In the genomic region with DNA sequence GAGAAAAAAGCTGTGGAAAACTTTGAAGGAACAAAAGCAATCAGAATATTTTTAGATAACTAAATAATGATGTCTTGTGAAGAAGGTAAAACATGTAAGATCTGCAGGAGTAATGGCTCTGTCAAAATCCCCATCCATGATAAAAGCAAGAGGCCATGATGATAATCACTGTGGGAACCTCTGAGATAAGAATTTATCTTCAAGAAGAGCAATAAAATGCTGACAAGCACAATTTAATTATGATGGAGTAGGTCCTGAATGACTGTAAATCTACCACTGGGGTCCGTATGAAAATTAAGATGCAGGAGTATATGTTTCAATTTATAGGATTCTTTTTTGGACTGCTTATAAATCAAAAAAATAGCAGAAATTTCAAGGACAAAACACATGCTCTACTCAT, we compare ENCODE assay signal across 23 cellular contexts.
DNase-seq lines count a peak whose midpoint lies in the region; ATAC-seq, FAIRE-seq and TF ChIP-seq lines count a peak whose summit lies in the region.
"Had no signal": no experiment of that assay in that cellular context is flagged by ENCODE, and none has a peak within 500 bp of the region (broad histone marks: within the 10 kb centered on the region; RNA-seq: fewer than 3 reads in every experiment).

No MANE protein-coding gene starts in this region.

- ATAC-seq in HepG2: no peak
- ATAC-seq in right lobe of liver: no peak
- no peak for ATAC-seq in HG02798 (IDR thresholded peaks at IDR 0.05; ENCODE audit: poor library complexity, unreplicated experiment)

- no peaks in the 10 kb centered on the region for H3K9me3 ChIP-seq in HepG2 (ENCODE audit: low read length)
- H3K9me3 ChIP-seq in right lobe of liver: no peaks in the 10 kb centered on the region
- H3K9me3 ChIP-seq: BE2C; BLaER1 treated with 17β-estradiol and CSF1 and Interleukin-3, amounts not matched to agents 10 nM and 100 nM had no signal

- H3K4me1 ChIP-seq in HepG2 (ENCODE audit: insufficient read depth, low read length) (no peaks in the 10 kb centered on the region), right lobe of liver (no peaks in the 10 kb centered on the region), mesendoderm (ENCODE audit: control insufficient read depth, low read depth, low read length) (no peaks in the 10 kb centered on the region)
- H3K4me1 ChIP-seq: BE2C; BLaER1 treated with 17β-estradiol and CSF1 and Interleukin-3, amounts not matched to agents 10 nM and 100 nM had no signal

- H3K36me3 Mint-ChIP-seq in Calu3 (ENCODE audit: insufficient read depth, unreplicated experiment): no peaks in the 10 kb centered on the region
- H3K36me3 Mint-ChIP-seq: CD14-positive monocyte; CD8-positive, alpha-beta memory T cell had no signal

- H2BK5ac ChIP-seq in mesendoderm (ENCODE audit: low read length): no peak overlapping the region

- in situ Hi-C loops in HepG2 (cut with HindIII; ENCODE audit: extremely low pct_ligation_motif_present, low pct_unique_long_range_greater_than_20kb): no loop called here

- H4K20me1 ChIP-seq in HepG2 (ENCODE audit: insufficient read depth, low read length): no peaks in the 10 kb centered on the region
- H4K20me1 ChIP-seq: BLaER1 treated with 17β-estradiol and CSF1 and Interleukin-3, amounts not matched to agents 10 nM and 100 nM had no signal

- H2AFZ ChIP-seq in HepG2 (ENCODE audit: low read length): no peak overlapping the region
- H2AFZ ChIP-seq: GM23248 had no signal

- no peaks in the 10 kb centered on the region for H3K79me1 ChIP-seq in mesendoderm (ENCODE audit: low read length)

- no peak overlapping the region for H3K4ac ChIP-seq in mesendoderm (ENCODE audit: low read depth, low read length)

- no peak for FAIRE-seq in HepG2 (lab: Jason Lieb, UNC)
- FAIRE-seq: GM12892, H1 had no signal

- no peaks in the 10 kb centered on the region for H3K4me1 Mint-ChIP-seq in Calu3 (ENCODE audit: low read depth, unreplicated experiment)
- H3K4me1 Mint-ChIP-seq: CD14-positive monocyte; CD8-positive, alpha-beta memory T cell had no signal

- H3K36me3 ChIP-seq in HepG2 (replicated peaks in 1 of 2; ENCODE audit: control insufficient read depth in 1 of 2, insufficient read depth in 2 of 2, low read length in 2 of 2) (no peaks in the 10 kb centered on the region), right lobe of liver (no peaks in the 10 kb centered on the region), mesendoderm (ENCODE audit: control insufficient read depth, insufficient read depth, low read length) (no peaks in the 10 kb centered on the region)
- H3K36me3 ChIP-seq: BE2C; BLaER1 treated with 17β-estradiol and CSF1 and Interleukin-3, amounts not matched to agents 10 nM and 100 nM had no signal

- H4K5ac ChIP-seq in mesendoderm (ENCODE audit: low read length): no peak overlapping the region

- TF ChIP-seq CTCF in HepG2 (CRISPR knock-in tag; IDR thresholded peaks at IDR 0.05) (no peak), right lobe of liver (IDR thresholded peaks at IDR 0.05) (no peak), Calu3 (IDR thresholded peaks at IDR 0.05; ENCODE audit: unreplicated experiment) (no peak)

- TF ChIP-seq EP300 in HepG2 (IDR thresholded peaks at IDR 0.05; ENCODE audit: low read depth in 2 of 2, low read length in 2 of 2) (no peak), HepG2 (CRISPR knock-in tag; IDR thresholded peaks at IDR 0.05; ENCODE audit: borderline replicate concordance) (no peak)

- TF ChIP-seq POLR2A in HepG2 (IDR thresholded peaks at IDR 0.05; ENCODE audit: insufficient read depth in 1 of 2, low read depth in 2 of 2, low read length in 2 of 2): no peak
- TF ChIP-seq POLR2A in right lobe of liver (IDR thresholded peaks at IDR 0.05): no peak

- H3K27me3 ChIP-seq in HepG2 (ENCODE audit: control insufficient read depth in 1 of 2, insufficient read depth in 2 of 2, low read length in 2 of 2): no peaks in the 10 kb centered on the region
- H3K27me3 ChIP-seq in right lobe of liver: no peaks in the 10 kb centered on the region
- no peaks in the 10 kb centered on the region for H3K27me3 ChIP-seq in mesendoderm (ENCODE audit: insufficient read depth, low read length, poor library complexity)
- H3K27me3 ChIP-seq: BLaER1 treated with 17β-estradiol and CSF1 and Interleukin-3, amounts not matched to agents 10 nM and 100 nM had no signal

- H3K27ac Mint-ChIP-seq in Calu3 (ENCODE audit: unreplicated experiment): no peak overlapping the region
- H3K27ac Mint-ChIP-seq: CD14-positive monocyte; CD4-positive, alpha-beta T cell; CD8-positive, alpha-beta memory T cell; HFFc6 had no signal

- no peak overlapping the region for H3K23ac ChIP-seq in mesendoderm (ENCODE audit: low read length)

- no peaks in the 10 kb centered on the region for H3K79me2 ChIP-seq in HepG2 (ENCODE audit: insufficient read depth, low read length)
- H3K79me2 ChIP-seq in mesendoderm (ENCODE audit: control insufficient read depth, insufficient read depth, low read length): no peaks in the 10 kb centered on the region

- 13% methylated on average over 1 of the region's 1 CpG for WGBS in HepG2 (ENCODE audit: low lambda C conversion rate)
- WGBS in right lobe of liver (ENCODE audit: insufficient coverage, low coverage, low lambda C conversion rate, missing lambda C conversion rate): 46% methylated on average over 1 of the region's 1 CpG
- no CpG with 5 or more reads among the region's 1 CpG for WGBS in mesendoderm (ENCODE audit: extremely low coverage, insufficient coverage, low lambda C conversion rate)

- H3K18ac ChIP-seq in mesendoderm (ENCODE audit: low read length): no peak overlapping the region

- no peak overlapping the region for H2AK5ac ChIP-seq in mesendoderm (ENCODE audit: low read length)

- H3K27ac ChIP-seq in HepG2 (ENCODE audit: extremely low read length, insufficient read depth, low read length) (no peak overlapping the region), right lobe of liver (no peak overlapping the region), mesendoderm (ENCODE audit: low read depth, low read length) (no peak overlapping the region)
- H3K27ac ChIP-seq: 22Rv1; BLaER1 treated with 17β-estradiol and CSF1 and Interleukin-3, amounts not matched to agents 10 nM and 100 nM; GM23248 had no signal

- H3K9me3 Mint-ChIP-seq in Calu3 (ENCODE audit: low read depth, unreplicated experiment): no peaks in the 10 kb centered on the region
- H3K9me3 Mint-ChIP-seq: CD4-positive, alpha-beta T cell; CD8-positive, alpha-beta memory T cell; HFFc6 had no signal

- H2BK120ac ChIP-seq in mesendoderm (ENCODE audit: low read depth, low read length): no peak overlapping the region

- H3K4me3 Mint-ChIP-seq in Calu3 (ENCODE audit: low read depth, unreplicated experiment): no peak overlapping the region
- H3K4me3 Mint-ChIP-seq: CD14-positive monocyte; CD4-positive, alpha-beta T cell; CD8-positive, alpha-beta memory T cell; HFFc6 had no signal

- no peak overlapping the region for H4K8ac ChIP-seq in mesendoderm (ENCODE audit: low read depth, low read length)

- no peak overlapping the region for H3K9ac ChIP-seq in HepG2 (ENCODE audit: insufficient read depth, low read depth, low read length)
- H3K9ac ChIP-seq in mesendoderm (ENCODE audit: low read length): no peak overlapping the region
- H3K9ac ChIP-seq: BLaER1 treated with 17β-estradiol and CSF1 and Interleukin-3, amounts not matched to agents 10 nM and 100 nM; GM23248 had no signal

- CTCF ChIA-PET in HepG2 (lab: Yijun Ruan, JAX; ENCODE audit: low intra/inter-chr PET ratio, low total read pairs) (no interaction called here), Calu3 (lab: Charles Lee) (no interaction called here)

- H3K4me2 ChIP-seq in HepG2 (ENCODE audit: low read depth, low read length) (no peak overlapping the region), mesendoderm (ENCODE audit: low read length) (no peak overlapping the region)
- H3K4me2 ChIP-seq: BLaER1 treated with 17β-estradiol and CSF1 and Interleukin-3, amounts not matched to agents 10 nM and 100 nM had no signal

- POLR2A ChIA-PET in HepG2 (lab: Yijun Ruan, JAX): no interaction called here

- no peak overlapping the region for H3K56ac ChIP-seq in mesendoderm (ENCODE audit: low read length)

- H2BK15ac ChIP-seq in mesendoderm (replicated peaks; ENCODE audit: low read depth): no peak overlapping the region

- no TSS peak for BruUV-seq in HepG2 (replicated peaks; lab: Mats Ljungman, UMichigan)
- no TSS peak for BruUV-seq in Calu3 (replicated peaks; lab: Mats Ljungman, UMichigan)

- TF ChIP-seq RAD21 in HepG2 (CRISPR knock-in tag; IDR thresholded peaks at IDR 0.05): no peak

- intact Hi-C loops in HepG2 (cut with micrococcal nuclease; ENCODE audit: unreplicated experiment) (no loop called here), right lobe of liver (cut with DNase I) (no loop called here), Calu3 (cut with micrococcal nuclease; ENCODE audit: unreplicated experiment) (no loop called here)

- no peaks in the 10 kb centered on the region for H3K27me3 Mint-ChIP-seq in Calu3 (ENCODE audit: unreplicated experiment)

- no peak overlapping the region for H3K4me3 ChIP-seq in HepG2 (replicated peaks in 1 of 3; ENCODE audit: insufficient read depth in 1 of 3, low read depth in 2 of 3, low read length in 3 of 3)
- H3K4me3 ChIP-seq in right lobe of liver: no peak overlapping the region
- H3K4me3 ChIP-seq in mesendoderm (ENCODE audit: low read length): no peak overlapping the region
- H3K4me3 ChIP-seq: BLaER1 treated with 17β-estradiol and CSF1 and Interleukin-3, amounts not matched to agents 10 nM and 100 nM; GM23248 had no signal

- no peak for DNase-seq in HepG2 (ENCODE audit: low spot score)
- DNase-seq in right lobe of liver: no peak
- DNase-seq in SK-N-DZ (ENCODE audit: low spot score): peak; percentile 36
- DNase-seq in mesendoderm: peak; percentile 44
- DNase-seq in activated CD4-positive, alpha-beta T cell treated with anti-CD3 and anti-CD28 coated beads, Interleukin-2, amount 50 U/mL, for 1 hour: no peak
- DNase-seq in Calu3: no peak
- DNase-seq: ACHN; AML-193; BE2C; CD4-positive, alpha-beta T cell; CD8-positive, alpha-beta memory T cell; DMS53; DMS79 treated with DMSO at 0.1 percent for 48 hours; GM23248; H7; HCEC 1CT; HFFc6 had no signal

TF ChIP-seq in HepG2, 621 proteins besides CTCF, POLR2A, EP300 and RAD21:
- TF ChIP-seq MAFF (IDR thresholded peaks at IDR 0.05; ENCODE audit: low read depth, low read length) (peak; percentile 84), ZNF10 (CRISPR knock-in tag; IDR thresholded peaks at IDR 0.05; ENCODE audit: borderline replicate concordance, low read depth) (no peak), MAFK (conservative IDR thresholded peaks at IDR 0.05 in 1 of 2, IDR thresholded peaks at IDR 0.05 in 1 of 2; ENCODE audit: low read length in 2 of 2) (peak; percentile 83 to 88), CCAR2 (optimal IDR thresholded peaks at IDR 0.05; ENCODE audit: low read depth, low read length) (no peak)

Comparison
In these comparisons a context has a peak if more than half of its experiments do, and no peak if none do; other contexts are left out.
1. DNase-seq: peak in SK-N-DZ (single experiment) and mesendoderm (single experiment); none in HepG2 (single experiment), right lobe of liver (0 of 3), activated CD4-positive, alpha-beta T cell treated with anti-CD3 and anti-CD28 coated beads, Interleukin-2, amount 50 U/mL, for 1 hour (single experiment) and Calu3 (single experiment).